19 cellular contexts compared by ENCODE assay signal in genomic region chr10:30562787-30563186, GRCh38.
DNase-seq lines count a peak whose midpoint lies in the region; ATAC-seq lines count a peak whose summit lies in the region.
"Had no signal": no experiment of that assay in that cellular context is flagged by ENCODE, and none has a peak within 500 bp of the region (broad histone marks: within the 10 kb centered on the region; RNA-seq: fewer than 3 reads in every experiment).

No MANE protein-coding gene starts in this region.

- DNase-seq in activated CD8-positive, alpha-beta memory T cell treated with anti-CD3 and anti-CD28 coated beads, Interleukin-2, amount 10 ng/mL, durations not matched to agents 7 days and 5 days = peak; percentile 86
- no peak for DNase-seq in activated CD8-positive, alpha-beta memory T cell treated with anti-CD3 and anti-CD28 coated beads, Interleukin-2, amount 50 U/mL, for 48 hours
- DNase-seq in HT1080 (ENCODE audit: low read depth) = peak; percentile 60
- DNase-seq in activated CD8-positive, alpha-beta T cell treated with anti-CD3 and anti-CD28 coated beads, Interleukin-2, amount 10 ng/mL, durations not matched to agents 7 days and 5 days = peak; percentile 53
- peak; percentile 20 to 21 for DNase-seq in stimulated activated CD4-positive, alpha-beta T cell treated with anti-CD3 and anti-CD28 coated beads, Interleukin-2, amount 100 ng/mL, for 24 hours
- DNase-seq in HuH-7 (ENCODE audit: low spot score) = no peak
- DNase-seq in dedifferentiated amniotic fluid mesenchymal stem cell (ENCODE audit: extremely low spot score) = no peak
- DNase-seq: activated gamma-delta T cell treated with Interleukin-2 at 50 U/mL for 16 hours, colonic mucosa, DMS 273 treated with DMSO at 0.1 percent for 48 hours, foreskin melanocyte, kidney glomerular epithelial cell, NCI-H1436, NCI-H69, stomach, T-helper 9 cell had no signal

- H3K36me3 Mint-ChIP-seq in activated CD8-positive, alpha-beta memory T cell treated with anti-CD3 and anti-CD28 coated beads, Interleukin-2, amount 10 ng/mL, durations not matched to agents 7 days and 5 days = no peaks in the 10 kb centered on the region
- H3K36me3 Mint-ChIP-seq in activated CD8-positive, alpha-beta T cell treated with anti-CD3 and anti-CD28 coated beads, Interleukin-2, amount 10 ng/mL, durations not matched to agents 7 days and 5 days (ENCODE audit: low read depth) = no peaks in the 10 kb centered on the region
- H3K36me3 Mint-ChIP-seq: CD14-positive monocyte had no signal

- peaks cover 13% of the 10 kb centered on the region for H3K4me1 Mint-ChIP-seq in activated CD8-positive, alpha-beta memory T cell treated with anti-CD3 and anti-CD28 coated beads, Interleukin-2, amount 10 ng/mL, durations not matched to agents 7 days and 5 days
- H3K4me1 Mint-ChIP-seq in activated CD8-positive, alpha-beta T cell treated with anti-CD3 and anti-CD28 coated beads, Interleukin-2, amount 10 ng/mL, durations not matched to agents 7 days and 5 days (ENCODE audit: low read depth) = peaks cover 10% of the 10 kb centered on the region

- no peak overlapping the region for H3K4me3 Mint-ChIP-seq in activated CD8-positive, alpha-beta memory T cell treated with anti-CD3 and anti-CD28 coated beads, Interleukin-2, amount 10 ng/mL, durations not matched to agents 7 days and 5 days
- no peak overlapping the region for H3K4me3 Mint-ChIP-seq in activated CD8-positive, alpha-beta T cell treated with anti-CD3 and anti-CD28 coated beads, Interleukin-2, amount 10 ng/mL, durations not matched to agents 7 days and 5 days
- H3K4me3 Mint-ChIP-seq: CD14-positive monocyte, type B pancreatic cell had no signal

- H3K9me3 Mint-ChIP-seq in activated CD8-positive, alpha-beta memory T cell treated with anti-CD3 and anti-CD28 coated beads, Interleukin-2, amount 10 ng/mL, durations not matched to agents 7 days and 5 days (ENCODE audit: low read depth) = no peaks in the 10 kb centered on the region
- no peaks in the 10 kb centered on the region for H3K9me3 Mint-ChIP-seq in activated CD8-positive, alpha-beta T cell treated with anti-CD3 and anti-CD28 coated beads, Interleukin-2, amount 10 ng/mL, durations not matched to agents 7 days and 5 days (ENCODE audit: insufficient read depth)
- H3K9me3 Mint-ChIP-seq: type B pancreatic cell had no signal

- CTCF ChIA-PET in activated CD8-positive, alpha-beta memory T cell treated with anti-CD3 and anti-CD28 coated beads, Interleukin-2, amount 10 ng/mL, durations not matched to agents 7 days and 5 days (lab: Charles Lee) = interaction anchor here (0.9 to 4.6 kb wide), 4 partner anchors 20 to 203 kb away, joined by 3 to 26 read pairs (median 6); no protein-coding TSS in a partner anchor
- CTCF ChIA-PET in activated CD8-positive, alpha-beta T cell treated with anti-CD3 and anti-CD28 coated beads, Interleukin-2, amount 10 ng/mL, durations not matched to agents 7 days and 5 days (lab: Charles Lee) = interaction anchor here (0.9 to 5.5 kb wide), 6 partner anchors 8 to 171 kb away, joined by 3 to 32 read pairs (median 4); no protein-coding TSS in a partner anchor

- peak; percentile 95 for ATAC-seq in activated CD8-positive, alpha-beta memory T cell treated with anti-CD3 and anti-CD28 coated beads, Interleukin-2, amount 10 ng/mL, durations not matched to agents 7 days and 5 days
- peak; percentile 68 for ATAC-seq in activated CD8-positive, alpha-beta T cell treated with anti-CD3 and anti-CD28 coated beads, Interleukin-2, amount 10 ng/mL, durations not matched to agents 7 days and 5 days
- no peak for ATAC-seq in HG02973 (IDR thresholded peaks at IDR 0.05; ENCODE audit: unreplicated experiment)

- H3K27me3 Mint-ChIP-seq in activated CD8-positive, alpha-beta memory T cell treated with anti-CD3 and anti-CD28 coated beads, Interleukin-2, amount 10 ng/mL, durations not matched to agents 7 days and 5 days = peaks cover 33% of the 10 kb centered on the region
- peaks cover 22% of the 10 kb centered on the region for H3K27me3 Mint-ChIP-seq in activated CD8-positive, alpha-beta T cell treated with anti-CD3 and anti-CD28 coated beads, Interleukin-2, amount 10 ng/mL, durations not matched to agents 7 days and 5 days (ENCODE audit: low read depth)
- H3K27me3 Mint-ChIP-seq: type B pancreatic cell had no signal

- POLR2A ChIA-PET in activated CD8-positive, alpha-beta T cell treated with anti-CD3 and anti-CD28 coated beads, Interleukin-2, amount 10 ng/mL, durations not matched to agents 7 days and 5 days (lab: Charles Lee) = no interaction called here

- no peak overlapping the region for H3K27ac Mint-ChIP-seq in activated CD8-positive, alpha-beta memory T cell treated with anti-CD3 and anti-CD28 coated beads, Interleukin-2, amount 10 ng/mL, durations not matched to agents 7 days and 5 days
- H3K27ac Mint-ChIP-seq in activated CD8-positive, alpha-beta T cell treated with anti-CD3 and anti-CD28 coated beads, Interleukin-2, amount 10 ng/mL, durations not matched to agents 7 days and 5 days = no peak overlapping the region
- H3K27ac Mint-ChIP-seq: CD14-positive monocyte, type B pancreatic cell had no signal

Comparison
In these comparisons a context has a peak if more than half of its experiments do, and no peak if none do; other contexts are left out.
1. DNase-seq: peak in activated CD8-positive, alpha-beta memory T cell treated with anti-CD3 and anti-CD28 coated beads, Interleukin-2, amount 10 ng/mL, durations not matched to agents 7 days and 5 days (single experiment), HT1080 (single experiment), activated CD8-positive, alpha-beta T cell treated with anti-CD3 and anti-CD28 coated beads, Interleukin-2, amount 10 ng/mL, durations not matched to agents 7 days and 5 days (single experiment) and stimulated activated CD4-positive, alpha-beta T cell treated with anti-CD3 and anti-CD28 coated beads, Interleukin-2, amount 100 ng/mL, for 24 hours (2 of 2); none in activated CD8-positive, alpha-beta memory T cell treated with anti-CD3 and anti-CD28 coated beads, Interleukin-2, amount 50 U/mL, for 48 hours (single experiment), HuH-7 (single experiment) and dedifferentiated amniotic fluid mesenchymal stem cell (single experiment).